16 cellular contexts compared by ENCODE assay signal in genomic region chr5:172746725-172747124, GRCh38.
"Had no signal": no experiment of that assay in that cellular context is flagged by ENCODE, and none has a peak within 500 bp of the region (broad histone marks: within the 10 kb centered on the region; RNA-seq: fewer than 3 reads in every experiment).

No MANE protein-coding gene starts in this region.

- H3K36me3 Mint-ChIP-seq: activated naive CD4-positive, alpha-beta T cell treated with anti-CD3 and anti-CD28 coated beads, Interleukin-2, amount 10 ng/mL, durations not matched to agents 7 days and 5 days had no signal

- H3K9me3 ChIP-seq: left lung, ovary, upper lobe of right lung had no signal

- H3K27me3 ChIP-seq: left lung, ovary, upper lobe of right lung had no signal

- H3K4me3 ChIP-seq: left lung, ovary, upper lobe of right lung had no signal

- H3K36me3 ChIP-seq: left lung, ovary, upper lobe of right lung had no signal

- H3K27ac Mint-ChIP-seq: activated CD4-positive, alpha-beta T cell treated with anti-CD3 and anti-CD28 coated beads, Interleukin-2, amount 10 ng/mL, durations not matched to agents 24 days and 14 days; activated CD8-positive, alpha-beta T cell treated with anti-CD3 and anti-CD28 coated beads, Interleukin-2, amount 10 ng/mL, durations not matched to agents 7 days and 5 days; activated naive CD4-positive, alpha-beta T cell treated with anti-CD3 and anti-CD28 coated beads, Interleukin-2, amount 10 ng/mL, durations not matched to agents 7 days and 5 days; activated naive CD8-positive, alpha-beta T cell treated with anti-CD3 and anti-CD28 coated beads, Interleukin-2, amount 50 U/mL, for 24 hours; activated T-cell treated with anti-CD3 and anti-CD28 coated beads, Interleukin-2, amount 50 U/mL, for 24 hours; natural killer cell had no signal

- H3K27me3 Mint-ChIP-seq: activated naive CD8-positive, alpha-beta T cell treated with anti-CD3 and anti-CD28 coated beads, Interleukin-2, amount 50 U/mL, for 24 hours; activated T-cell treated with anti-CD3 and anti-CD28 coated beads, Interleukin-2, amount 50 U/mL, for 24 hours had no signal

- H3K27ac ChIP-seq: left lung, ovary, upper lobe of right lung had no signal

- H3K4me1 Mint-ChIP-seq: activated naive CD4-positive, alpha-beta T cell treated with anti-CD3 and anti-CD28 coated beads, Interleukin-2, amount 10 ng/mL, durations not matched to agents 7 days and 5 days had no signal

- ATAC-seq: activated CD8-positive, alpha-beta T cell treated with anti-CD3 and anti-CD28 coated beads, Interleukin-2, amount 10 ng/mL, durations not matched to agents 7 days and 5 days; activated naive CD8-positive, alpha-beta T cell treated with anti-CD3 and anti-CD28 coated beads, Interleukin-2, amount 50 U/mL, for 24 hours; left lung; natural killer cell; stimulated activated naive CD8-positive, alpha-beta T cell treated with anti-CD3 and anti-CD28 coated beads, Interleukin-15, Interleukin-2, amounts not matched to agents 100 U/mL and 50 U/mL, for 24 hours; upper lobe of right lung had no signal

- DNase-seq: activated CD4-positive, alpha-beta T cell treated with anti-CD3 and anti-CD28 coated beads, Interleukin-2, amount 10 ng/mL, durations not matched to agents 24 days and 14 days; activated CD4-positive, CD25-positive, alpha-beta regulatory T cell; activated CD8-positive, alpha-beta T cell treated with anti-CD3 and anti-CD28 coated beads, Interleukin-2, amount 10 ng/mL, durations not matched to agents 7 days and 5 days; activated effector memory CD4-positive, alpha-beta T cell treated with Interleukin-2 at 50 U/mL for 16 hours; activated naive CD4-positive, alpha-beta T cell treated with anti-CD3 and anti-CD28 coated beads, Interleukin-2, amount 10 ng/mL, durations not matched to agents 7 days and 5 days; activated naive CD8-positive, alpha-beta T cell treated with anti-CD3 and anti-CD28 coated beads, Interleukin-2, amount 50 U/mL, for 24 hours; activated T-cell treated with anti-CD3 and anti-CD28 coated beads, Interleukin-2, amount 50 U/mL, for 24 hours; dermis blood vessel endothelial cell; effector memory CD4-positive, alpha-beta T cell; kidney; left lung; natural killer cell; ovary; stimulated activated naive CD8-positive, alpha-beta T cell treated with anti-CD3 and anti-CD28 coated beads, Interleukin-15, Interleukin-2, amounts not matched to agents 100 U/mL and 50 U/mL, for 24 hours; T1000; upper lobe of right lung had no signal

- H3K4me3 Mint-ChIP-seq: activated CD4-positive, alpha-beta T cell treated with anti-CD3 and anti-CD28 coated beads, Interleukin-2, amount 10 ng/mL, durations not matched to agents 24 days and 14 days; activated CD8-positive, alpha-beta T cell treated with anti-CD3 and anti-CD28 coated beads, Interleukin-2, amount 10 ng/mL, durations not matched to agents 7 days and 5 days; activated naive CD4-positive, alpha-beta T cell treated with anti-CD3 and anti-CD28 coated beads, Interleukin-2, amount 10 ng/mL, durations not matched to agents 7 days and 5 days; activated naive CD8-positive, alpha-beta T cell treated with anti-CD3 and anti-CD28 coated beads, Interleukin-2, amount 50 U/mL, for 24 hours; activated T-cell treated with anti-CD3 and anti-CD28 coated beads, Interleukin-2, amount 50 U/mL, for 24 hours; natural killer cell had no signal
